ENCODE assay signal across 1 cellular context in the genomic region with DNA sequence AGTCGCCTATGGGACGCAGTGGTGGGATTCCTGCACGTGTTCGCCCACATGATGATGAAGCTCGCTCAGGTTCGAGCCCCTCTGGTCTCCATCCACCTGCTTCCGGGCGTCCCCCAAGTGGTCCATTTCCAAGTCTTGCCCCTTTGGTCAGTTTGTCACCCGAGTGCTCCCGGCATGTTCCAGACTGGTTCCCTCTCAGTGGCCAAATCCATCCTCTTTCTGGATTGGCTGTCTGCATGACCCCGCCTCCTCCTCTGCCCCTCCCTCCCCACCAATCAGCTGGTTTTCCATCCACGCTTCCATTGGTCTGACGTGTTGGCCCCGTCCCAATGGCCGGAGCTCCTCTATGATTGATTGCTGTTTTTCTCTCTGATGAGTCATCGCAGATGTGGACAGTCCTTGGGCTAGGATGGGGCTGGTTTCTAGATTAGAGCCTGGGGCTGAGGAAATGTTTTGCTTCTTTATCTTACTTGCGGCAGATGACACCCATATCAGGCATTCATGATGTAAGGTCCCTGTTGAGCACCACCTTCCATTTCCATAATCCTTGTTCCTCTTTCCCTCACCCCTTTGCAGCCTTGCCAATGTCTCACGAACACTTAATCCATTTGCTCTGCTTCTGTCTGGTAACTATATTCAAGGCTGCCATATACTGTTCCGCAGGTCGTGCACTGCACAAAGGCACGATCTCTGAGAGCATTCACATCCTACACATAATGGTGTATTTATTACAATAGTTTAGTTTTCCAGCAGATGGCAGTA.
TF ChIP-seq lines count a peak whose summit lies in the region.

No MANE protein-coding gene starts in this region.

TF ChIP-seq in IMR-90, 13 proteins besides CTCF, POLR2A, EP300 and RAD21 (continued from another document):
- TF ChIP-seq MXI1 (IDR thresholded peaks at IDR 0.05; ENCODE audit: borderline replicate concordance, low read depth, low read length) (no peak), SMC3 (IDR thresholded peaks at IDR 0.05; ENCODE audit: low read depth, low read length) (peak; percentile 36; the same call in 1 of the 2 replicates), RFX5 (IDR thresholded peaks at IDR 0.05; ENCODE audit: low read depth, low read length) (no peak), MAZ (IDR thresholded peaks at IDR 0.05; ENCODE audit: borderline replicate concordance, low read depth, low read length) (no peak; the same call in 1 of the 2 replicates), NFE2L2 (IDR thresholded peaks at IDR 0.05; ENCODE audit: low read depth, low read length) (no peak)
TF ChIP-seq in IMR-90: peak in this region for 4.
